Comparison of ENCODE assay signal across 24 cellular contexts in genomic region chr12:58732894-58733293, GRCh38.
"Had no signal": no experiment of that assay in that cellular context is flagged by ENCODE, and none has a peak within 500 bp of the region (broad histone marks: within the 10 kb centered on the region; RNA-seq: fewer than 3 reads in every experiment).

No MANE protein-coding gene starts in this region.

- H3K27me3 Mint-ChIP-seq: central memory CD8-positive, alpha-beta T cell; effector memory CD8-positive, alpha-beta T cell; naive thymus-derived CD4-positive, alpha-beta T cell; progenitor cell of endocrine pancreas; stimulated activated naive B cell treated with anti-CD40 and anti-IgM and Interleukin-4, amounts not matched to agents 10 μg/mL and 1 μg/mL and 100 μg/mL, for 72 hours; stimulated activated naive CD8-positive, alpha-beta T cell treated with anti-CD3 and anti-CD28 coated beads, Interleukin-15, Interleukin-2, amounts not matched to agents 100 ng/mL and 50 ng/mL, for 24 hours had no signal

- H3K36me3 Mint-ChIP-seq: naive thymus-derived CD4-positive, alpha-beta T cell; neural progenitor cell; stimulated activated naive B cell treated with anti-CD40 and anti-IgM and Interleukin-4, amounts not matched to agents 10 μg/mL and 1 μg/mL and 100 μg/mL, for 72 hours had no signal

- H3K79me2 ChIP-seq: hepatocyte, parathyroid adenoma had no signal

- H3K27ac Mint-ChIP-seq: effector memory CD8-positive, alpha-beta T cell; naive thymus-derived CD4-positive, alpha-beta T cell; nephron; neural progenitor cell; progenitor cell of endocrine pancreas; stimulated activated naive B cell treated with anti-CD40 and anti-IgM and Interleukin-4, amounts not matched to agents 10 μg/mL and 1 μg/mL and 100 μg/mL, for 72 hours; stimulated activated naive CD8-positive, alpha-beta T cell treated with anti-CD3 and anti-CD28 coated beads, Interleukin-15, Interleukin-2, amounts not matched to agents 100 ng/mL and 50 ng/mL, for 24 hours had no signal

- H3K27ac ChIP-seq: foreskin keratinocyte, gastroesophageal sphincter, heart left ventricle, hepatocyte, neural progenitor cell, parathyroid adenoma, thoracic aorta, tibial nerve, upper lobe of right lung, vagina had no signal

- H3K4me2 ChIP-seq: hepatocyte, neural progenitor cell had no signal

- H3K4me3 ChIP-seq: gastroesophageal sphincter, heart left ventricle, hepatocyte, lung, neural progenitor cell, thoracic aorta, tibial nerve, upper lobe of right lung, vagina had no signal

- H3K4me1 ChIP-seq: foreskin keratinocyte, gastroesophageal sphincter, heart left ventricle, neural progenitor cell, parathyroid adenoma, tibial nerve, upper lobe of right lung, vagina had no signal

- DNase-seq: cortex of kidney; effector memory CD8-positive, alpha-beta T cell; foreskin keratinocyte; heart left ventricle; mesendoderm; midbrain; naive thymus-derived CD4-positive, alpha-beta T cell; stimulated activated naive B cell treated with anti-CD40 and anti-IgM and Interleukin-4, amounts not matched to agents 10 μg/mL and 1 μg/mL and 100 μg/mL, for 72 hours; upper lobe of right lung had no signal

- H3K4me1 Mint-ChIP-seq: central memory CD8-positive, alpha-beta T cell; naive thymus-derived CD4-positive, alpha-beta T cell; nephron; neural progenitor cell; stimulated activated naive B cell treated with anti-CD40 and anti-IgM and Interleukin-4, amounts not matched to agents 10 μg/mL and 1 μg/mL and 100 μg/mL, for 72 hours had no signal

- H3K9me3 Mint-ChIP-seq: nephron; neural progenitor cell; stimulated activated naive CD8-positive, alpha-beta T cell treated with anti-CD3 and anti-CD28 coated beads, Interleukin-15, Interleukin-2, amounts not matched to agents 100 ng/mL and 50 ng/mL, for 24 hours had no signal

- H3K27me3 ChIP-seq: foreskin keratinocyte, gastroesophageal sphincter, heart left ventricle, hepatocyte, neural progenitor cell, tibial nerve, upper lobe of right lung, vagina had no signal

- H3K9ac ChIP-seq: neural progenitor cell, parathyroid adenoma had no signal

- H3K9me3 ChIP-seq: gastroesophageal sphincter, heart left ventricle, thoracic aorta, tibial nerve, upper lobe of right lung, vagina had no signal

- H2AFZ ChIP-seq: hepatocyte, neural progenitor cell, parathyroid adenoma had no signal

- H3K36me3 ChIP-seq: gastroesophageal sphincter, heart left ventricle, neural progenitor cell, thoracic aorta, tibial nerve, upper lobe of right lung, vagina had no signal

- FAIRE-seq: endometrium, keratinocyte had no signal

- H3K4me3 Mint-ChIP-seq: central memory CD8-positive, alpha-beta T cell; effector memory CD8-positive, alpha-beta T cell; naive thymus-derived CD4-positive, alpha-beta T cell; nephron; neural progenitor cell; stimulated activated naive B cell treated with anti-CD40 and anti-IgM and Interleukin-4, amounts not matched to agents 10 μg/mL and 1 μg/mL and 100 μg/mL, for 72 hours; stimulated activated naive CD8-positive, alpha-beta T cell treated with anti-CD3 and anti-CD28 coated beads, Interleukin-15, Interleukin-2, amounts not matched to agents 100 ng/mL and 50 ng/mL, for 24 hours had no signal

- ATAC-seq: effector memory CD8-positive, alpha-beta T cell; foreskin keratinocyte; gastroesophageal sphincter; heart left ventricle; naive thymus-derived CD4-positive, alpha-beta T cell; sciatic nerve; stimulated activated naive B cell treated with anti-CD40 and anti-IgM and Interleukin-4, amounts not matched to agents 10 μg/mL and 1 μg/mL and 100 μg/mL, for 72 hours; upper lobe of right lung had no signal
